27 cellular contexts compared by ENCODE assay signal in the genomic region with DNA sequence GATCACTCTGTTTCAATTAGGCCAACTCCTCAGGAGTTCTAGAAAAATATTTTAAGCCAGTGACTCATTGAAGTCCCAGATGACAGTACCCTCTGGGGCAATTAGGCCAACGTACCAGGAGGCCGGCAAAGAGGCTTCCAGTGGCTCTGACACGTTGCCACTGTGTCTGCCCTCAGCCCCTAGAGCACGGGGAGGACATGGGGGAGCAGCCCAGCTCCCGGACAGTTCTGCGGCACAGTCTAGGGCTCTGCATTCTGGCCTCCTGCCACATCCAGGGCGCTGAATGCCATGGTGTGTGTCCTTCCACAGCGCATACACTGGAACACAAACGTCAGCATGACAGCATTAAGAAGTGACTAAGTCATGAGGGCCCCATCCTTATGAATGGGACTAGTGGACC.
"Had no signal": no experiment of that assay in that cellular context is flagged by ENCODE, and none has a peak within 500 bp of the region (broad histone marks: within the 10 kb centered on the region; RNA-seq: fewer than 3 reads in every experiment).

No MANE protein-coding gene starts in this region.

- DNase-seq: activated CD4-positive, alpha-beta memory T cell treated with anti-CD3 and anti-CD28 coated beads for 36 hours; activated CD4-positive, alpha-beta T cell treated with anti-CD3 and anti-CD28 coated beads, Interleukin-2, amount 50 U/mL, for 1 hour; activated CD8-positive, alpha-beta memory T cell treated with anti-CD3 and anti-CD28 coated beads, Interleukin-2, amount 50 U/mL, for 4 hours; activated gamma-delta T cell treated with Interleukin-2 at 50 U/mL for 16 hours; activated naive CD4-positive, alpha-beta T cell treated with anti-CD3 and anti-CD28 coated beads for 36 hours; activated T-cell treated with anti-CD3 and anti-CD28 coated beads for 4 hours; activated T-cell treated with anti-CD3 and anti-CD28 coated beads, Interleukin-2, amount 50 U/mL, for 4 hours; adrenal gland; brain microvascular endothelial cell; Kasumi-1; MM.1S; MV-4-11; NCI-H1092; NCI-H1436 treated with DMSO at 0.1 percent for 48 hours; NCI-H1694 treated with DMSO at 0.1 percent for 48 hours; NCI-H2029; NCI-H510A; NCI-H526; NCI-H748 treated with DMSO at 0.1 percent for 48 hours; NK-92 treated with Interleukin-12 subunit alpha and Interleukin-12 subunit beta, amount 100 ng/mL, for 24 hours; PC-9; SHP77; SJCRH30; T1000; WERI-Rb-1 had no signal

- H3K27me3 ChIP-seq: adrenal gland, brain microvascular endothelial cell, SJCRH30 had no signal

- H3K4me1 ChIP-seq: adrenal gland, SJCRH30 had no signal

- H3K27ac ChIP-seq: adrenal gland, brain microvascular endothelial cell, PC-9, SJCRH30, SK-N-MC, WERI-Rb-1 had no signal

- H3K36me3 ChIP-seq: adrenal gland, brain microvascular endothelial cell, SJCRH30, WERI-Rb-1 had no signal

- H3K9me3 ChIP-seq: adrenal gland, SJCRH30 had no signal

- H3K4me3 ChIP-seq: adrenal gland, PC-9, SJCRH30, SK-N-MC had no signal

- H2AFZ ChIP-seq: PC-9 had no signal

- H3K4me2 ChIP-seq: PC-9 had no signal

- ATAC-seq: activated naive CD4-positive, alpha-beta T cell treated with anti-CD3 and anti-CD28 coated beads, Interleukin-2, amount 50 U/mL, for 72 hours; activated T-cell treated with anti-CD3 and anti-CD28 coated beads, Interleukin-2, amount 50 U/mL, for 4 hours had no signal
